Comparison of ENCODE assay signal across 12 cellular contexts in the genomic region with DNA sequence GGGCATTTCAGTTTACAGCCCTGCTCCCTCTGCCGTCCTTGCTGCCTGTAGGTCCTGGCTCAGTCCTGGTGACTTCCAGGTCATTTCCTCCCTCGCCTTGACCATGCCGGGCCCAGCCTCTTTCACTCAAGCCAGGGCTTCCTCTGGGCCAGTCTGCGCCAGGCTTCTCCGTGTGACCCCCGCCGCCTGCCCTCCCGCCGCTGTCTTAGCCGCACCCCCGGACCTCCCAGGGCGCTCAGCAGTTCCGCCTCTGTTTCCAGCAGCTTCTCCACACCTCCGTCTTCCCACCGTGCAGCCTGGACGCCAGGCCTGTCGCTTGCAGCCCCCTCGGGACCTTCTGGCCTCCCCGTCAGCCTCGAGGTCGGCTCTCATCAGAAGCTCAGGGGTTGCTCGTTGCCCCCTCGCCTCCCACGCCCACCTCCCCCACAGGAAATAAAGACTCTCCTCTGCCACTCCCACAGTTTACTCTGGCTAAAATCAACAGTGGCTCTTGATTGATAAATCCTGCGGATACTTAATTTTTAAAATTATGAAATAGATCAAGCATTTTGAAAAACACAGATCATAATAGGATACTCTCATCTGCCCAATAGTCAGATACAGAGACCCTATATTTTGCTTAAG.
DNase-seq lines count a peak whose midpoint lies in the region; ATAC-seq and TF ChIP-seq lines count a peak whose summit lies in the region.
"Had no signal": no experiment of that assay in that cellular context is flagged by ENCODE, and none has a peak within 500 bp of the region (broad histone marks: within the 10 kb centered on the region; RNA-seq: fewer than 3 reads in every experiment).

No MANE protein-coding gene starts in this region.

- H3K27me3 Mint-ChIP-seq in stimulated activated naive CD8-positive, alpha-beta T cell treated with anti-CD3 and anti-CD28 coated beads, Interleukin-15, amount 100 ng/mL, for 72 hours, result peaks cover 9% of the 10 kb centered on the region
- H3K27me3 Mint-ChIP-seq in endothelial cell (ENCODE audit: unreplicated experiment), result peaks cover 3% of the 10 kb centered on the region

- no peak overlapping the region for H3K4me3 Mint-ChIP-seq in stimulated activated naive CD8-positive, alpha-beta T cell treated with anti-CD3 and anti-CD28 coated beads, Interleukin-15, amount 100 ng/mL, for 72 hours
- H3K4me3 Mint-ChIP-seq in endothelial cell (ENCODE audit: unreplicated experiment), result no peak overlapping the region
- H3K4me3 Mint-ChIP-seq: activated T-helper 1 cell treated with anti-CD3 and anti-CD28 coated beads, Interleukin-12 subunit alpha, Interleukin-12 subunit beta, Interleukin-2, Interleukin-4 antibody, amounts not matched to agents 30 ng/mL and 10 ng/mL and 1 ng/mL, durations not matched to agents 14 hours and 24 hours and 36 hours had no signal

- no peak for ATAC-seq in stimulated activated naive CD8-positive, alpha-beta T cell treated with anti-CD3 and anti-CD28 coated beads, Interleukin-15, Interleukin-2, amounts not matched to agents 100 U/mL and 50 U/mL, for 24 hours
- ATAC-seq in stimulated activated naive CD8-positive, alpha-beta T cell treated with anti-CD3 and anti-CD28 coated beads, Interleukin-15, amount 100 ng/mL, for 72 hours, result no peak

- no peaks in the 10 kb centered on the region for H3K9me3 Mint-ChIP-seq in stimulated activated naive CD8-positive, alpha-beta T cell treated with anti-CD3 and anti-CD28 coated beads, Interleukin-15, amount 100 ng/mL, for 72 hours
- H3K9me3 Mint-ChIP-seq in endothelial cell (ENCODE audit: unreplicated experiment), result no peaks in the 10 kb centered on the region
- H3K9me3 Mint-ChIP-seq: activated T-helper 1 cell treated with anti-CD3 and anti-CD28 coated beads, Interleukin-12 subunit alpha, Interleukin-12 subunit beta, Interleukin-2, Interleukin-4 antibody, amounts not matched to agents 30 ng/mL and 10 ng/mL and 1 ng/mL, durations not matched to agents 14 hours and 24 hours and 36 hours had no signal

- no peak for TF ChIP-seq CTCF in endothelial cell (IDR thresholded peaks at IDR 0.05; ENCODE audit: unreplicated experiment)

- H3K27ac Mint-ChIP-seq in stimulated activated naive CD8-positive, alpha-beta T cell treated with anti-CD3 and anti-CD28 coated beads, Interleukin-15, amount 100 ng/mL, for 72 hours, result no peak overlapping the region
- no peak overlapping the region for H3K27ac Mint-ChIP-seq in endothelial cell (ENCODE audit: unreplicated experiment)
- H3K27ac Mint-ChIP-seq: activated T-helper 1 cell treated with anti-CD3 and anti-CD28 coated beads, Interleukin-12 subunit alpha, Interleukin-12 subunit beta, Interleukin-2, Interleukin-4 antibody, amounts not matched to agents 30 ng/mL and 10 ng/mL and 1 ng/mL, durations not matched to agents 14 hours and 24 hours and 36 hours had no signal

- no peaks in the 10 kb centered on the region for H3K4me1 Mint-ChIP-seq in stimulated activated naive CD8-positive, alpha-beta T cell treated with anti-CD3 and anti-CD28 coated beads, Interleukin-15, amount 100 ng/mL, for 72 hours
- peaks cover 5% of the 10 kb centered on the region for H3K4me1 Mint-ChIP-seq in endothelial cell (ENCODE audit: unreplicated experiment)

- no peaks in the 10 kb centered on the region for H3K36me3 Mint-ChIP-seq in endothelial cell (ENCODE audit: low read depth, unreplicated experiment)

- peak; percentile 2 for DNase-seq in stimulated activated naive CD8-positive, alpha-beta T cell treated with anti-CD3 and anti-CD28 coated beads, Interleukin-15, Interleukin-2, amounts not matched to agents 100 U/mL and 50 U/mL, for 24 hours
- no peak for DNase-seq in stimulated activated naive CD8-positive, alpha-beta T cell treated with anti-CD3 and anti-CD28 coated beads, Interleukin-15, amount 100 ng/mL, for 72 hours
- DNase-seq in globus pallidus (ENCODE audit: low spot score), result peak; percentile 8
- DNase-seq in mucosa of gallbladder (ENCODE audit: low spot score), result peak; percentile 70
- no peak for DNase-seq in NCI-H2196 treated with DMSO at 0.1 percent for 48 hours (lab: John Stamatoyannopoulos, UW; ENCODE audit: unreplicated experiment)
- no peak for DNase-seq in endothelial cell (ENCODE audit: low spot score)
- no peak for DNase-seq in SHP77 treated with DMSO at 0.1 percent for 48 hours (lab: John Stamatoyannopoulos, UW)
- no peak for DNase-seq in OCI-M1 (lab: John Stamatoyannopoulos, UW)
- DNase-seq: activated CD4-positive, CD25-positive, alpha-beta regulatory T cell treated with anti-CD3 and anti-CD28 coated beads, Interleukin-2, amount 50 U/mL, for 72 hours; DND-41; NCI-H524 treated with DMSO at 0.1 percent for 48 hours had no signal

Comparison
In these comparisons a context has a peak if more than half of its experiments do, and no peak if none do; other contexts are left out.
1. DNase-seq: peak in stimulated activated naive CD8-positive, alpha-beta T cell treated with anti-CD3 and anti-CD28 coated beads, Interleukin-15, Interleukin-2, amounts not matched to agents 100 U/mL and 50 U/mL, for 24 hours (single experiment), globus pallidus (single experiment) and mucosa of gallbladder (single experiment); none in stimulated activated naive CD8-positive, alpha-beta T cell treated with anti-CD3 and anti-CD28 coated beads, Interleukin-15, amount 100 ng/mL, for 72 hours (0 of 2), NCI-H2196 treated with DMSO at 0.1 percent for 48 hours (single experiment), endothelial cell (single experiment), SHP77 treated with DMSO at 0.1 percent for 48 hours (single experiment) and OCI-M1 (single experiment).